In genomic region chr22:37518509-37519267, GRCh38 we compare ENCODE assay signal across 1 cellular context.
TF ChIP-seq lines count a peak whose summit lies in the region.

No MANE protein-coding gene starts in this region.

TF ChIP-seq in HEK293, 187 proteins besides CTCF, POLR2A, EP300 and RAD21 (continued from another document):
- TF ChIP-seq ZNF610 (tag by site-specific recombination; IDR thresholded peaks at IDR 0.05; ENCODE audit: borderline replicate concordance) (no peak), ATF2 (tag by site-specific recombination; IDR thresholded peaks at IDR 0.05; ENCODE audit: low read depth) (no peak), ZNF777 (tag by site-specific recombination; IDR thresholded peaks at IDR 0.05; ENCODE audit: borderline replicate concordance) (peak; percentile 68; the same call in 1 of the 2 replicates), ZNF473 (tag by site-specific recombination; IDR thresholded peaks at IDR 0.05) (no peak), YY2 (tag by site-specific recombination; IDR thresholded peaks at IDR 0.05) (peak; percentile 37; the same call in 1 of the 2 replicates), EGR2 (tag by site-specific recombination; IDR thresholded peaks at IDR 0.05; ENCODE audit: low read depth) (peak; percentile 57), ZNF169 (tag by site-specific recombination; IDR thresholded peaks at IDR 0.05) (no peak), ZBTB17 (tag by site-specific recombination; IDR thresholded peaks at IDR 0.05) (peak; percentile 91), ZNF394 (tag by site-specific recombination; IDR thresholded peaks at IDR 0.05; ENCODE audit: borderline replicate concordance) (no peak), ZFP37 (tag by site-specific recombination; IDR thresholded peaks at IDR 0.05) (no peak), ZNF324 (tag by site-specific recombination; IDR thresholded peaks at IDR 0.05) (no peak), ZNF596 (tag by site-specific recombination; IDR thresholded peaks at IDR 0.05) (no peak), SP2 (tag by site-specific recombination; IDR thresholded peaks at IDR 0.05) (peak; percentile 24), ZNF391 (tag by site-specific recombination; IDR thresholded peaks at IDR 0.05; ENCODE audit: borderline replicate concordance, low read depth) (peak; percentile 57; the same call in 1 of the 2 replicates), ZNF140 (tag by site-specific recombination; IDR thresholded peaks at IDR 0.05) (no peak), ZNF350 (tag by site-specific recombination; IDR thresholded peaks at IDR 0.05) (no peak), PATZ1 (tag by site-specific recombination; IDR thresholded peaks at IDR 0.05) (peak; percentile 32), ZNF146 (tag by site-specific recombination; IDR thresholded peaks at IDR 0.05) (no peak), ZNF624 (tag by site-specific recombination; IDR thresholded peaks at IDR 0.05) (no peak), ZBTB8A (tag by site-specific recombination; IDR thresholded peaks at IDR 0.05) (peak; percentile 75), ZNF280D (tag by site-specific recombination; IDR thresholded peaks at IDR 0.05) (no peak), ZNF157 (tag by site-specific recombination; IDR thresholded peaks at IDR 0.05) (no peak), ZBTB7A (tag by site-specific recombination; IDR thresholded peaks at IDR 0.05; ENCODE audit: low read depth) (0 out of 2 replicates have a peak, but pooled peaks have one; percentile 57), ZNF621 (tag by site-specific recombination; IDR thresholded peaks at IDR 0.05) (no peak), KLF16 (tag by site-specific recombination; IDR thresholded peaks at IDR 0.05) (no peak), ZNF239 (tag by site-specific recombination; IDR thresholded peaks at IDR 0.05) (no peak), ZNF121 (tag by site-specific recombination; IDR thresholded peaks at IDR 0.05) (no peak), KLF7 (tag by site-specific recombination; IDR thresholded peaks at IDR 0.05; ENCODE audit: borderline replicate concordance) (no peak), ZNF248 (tag by site-specific recombination; IDR thresholded peaks at IDR 0.05) (no peak)
- TF ChIP-seq, protein P1, sequence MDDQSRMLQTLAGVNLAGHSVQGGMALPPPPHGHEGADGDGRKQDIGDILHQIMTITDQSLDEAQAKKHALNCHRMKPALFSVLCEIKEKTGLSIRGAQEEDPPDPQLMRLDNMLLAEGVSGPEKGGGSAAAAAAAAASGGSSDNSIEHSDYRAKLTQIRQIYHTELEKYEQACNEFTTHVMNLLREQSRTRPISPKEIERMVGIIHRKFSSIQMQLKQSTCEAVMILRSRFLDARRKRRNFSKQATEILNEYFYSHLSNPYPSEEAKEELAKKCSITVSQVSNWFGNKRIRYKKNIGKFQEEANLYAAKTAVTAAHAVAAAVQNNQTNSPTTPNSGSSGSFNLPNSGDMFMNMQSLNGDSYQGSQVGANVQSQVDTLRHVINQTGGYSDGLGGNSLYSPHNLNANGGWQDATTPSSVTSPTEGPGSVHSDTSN (CRISPR knock-in tag; IDR thresholded peaks at IDR 0.05): peak; percentile 61
- TF ChIP-seq, protein P2, sequence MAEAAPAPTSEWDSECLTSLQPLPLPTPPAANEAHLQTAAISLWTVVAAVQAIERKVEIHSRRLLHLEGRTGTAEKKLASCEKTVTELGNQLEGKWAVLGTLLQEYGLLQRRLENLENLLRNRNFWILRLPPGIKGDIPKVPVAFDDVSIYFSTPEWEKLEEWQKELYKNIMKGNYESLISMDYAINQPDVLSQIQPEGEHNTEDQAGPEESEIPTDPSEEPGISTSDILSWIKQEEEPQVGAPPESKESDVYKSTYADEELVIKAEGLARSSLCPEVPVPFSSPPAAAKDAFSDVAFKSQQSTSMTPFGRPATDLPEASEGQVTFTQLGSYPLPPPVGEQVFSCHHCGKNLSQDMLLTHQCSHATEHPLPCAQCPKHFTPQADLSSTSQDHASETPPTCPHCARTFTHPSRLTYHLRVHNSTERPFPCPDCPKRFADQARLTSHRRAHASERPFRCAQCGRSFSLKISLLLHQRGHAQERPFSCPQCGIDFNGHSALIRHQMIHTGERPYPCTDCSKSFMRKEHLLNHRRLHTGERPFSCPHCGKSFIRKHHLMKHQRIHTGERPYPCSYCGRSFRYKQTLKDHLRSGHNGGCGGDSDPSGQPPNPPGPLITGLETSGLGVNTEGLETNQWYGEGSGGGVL (tag by site-specific recombination; IDR thresholded peaks at IDR 0.05): peak; percentile 65
- TF ChIP-seq, protein P3, sequence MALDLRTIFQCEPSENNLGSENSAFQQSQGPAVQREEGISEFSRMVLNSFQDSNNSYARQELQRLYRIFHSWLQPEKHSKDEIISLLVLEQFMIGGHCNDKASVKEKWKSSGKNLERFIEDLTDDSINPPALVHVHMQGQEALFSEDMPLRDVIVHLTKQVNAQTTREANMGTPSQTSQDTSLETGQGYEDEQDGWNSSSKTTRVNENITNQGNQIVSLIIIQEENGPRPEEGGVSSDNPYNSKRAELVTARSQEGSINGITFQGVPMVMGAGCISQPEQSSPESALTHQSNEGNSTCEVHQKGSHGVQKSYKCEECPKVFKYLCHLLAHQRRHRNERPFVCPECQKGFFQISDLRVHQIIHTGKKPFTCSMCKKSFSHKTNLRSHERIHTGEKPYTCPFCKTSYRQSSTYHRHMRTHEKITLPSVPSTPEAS (tag by site-specific recombination; IDR thresholded peaks at IDR 0.05): no peak
- TF ChIP-seq, protein P4, sequence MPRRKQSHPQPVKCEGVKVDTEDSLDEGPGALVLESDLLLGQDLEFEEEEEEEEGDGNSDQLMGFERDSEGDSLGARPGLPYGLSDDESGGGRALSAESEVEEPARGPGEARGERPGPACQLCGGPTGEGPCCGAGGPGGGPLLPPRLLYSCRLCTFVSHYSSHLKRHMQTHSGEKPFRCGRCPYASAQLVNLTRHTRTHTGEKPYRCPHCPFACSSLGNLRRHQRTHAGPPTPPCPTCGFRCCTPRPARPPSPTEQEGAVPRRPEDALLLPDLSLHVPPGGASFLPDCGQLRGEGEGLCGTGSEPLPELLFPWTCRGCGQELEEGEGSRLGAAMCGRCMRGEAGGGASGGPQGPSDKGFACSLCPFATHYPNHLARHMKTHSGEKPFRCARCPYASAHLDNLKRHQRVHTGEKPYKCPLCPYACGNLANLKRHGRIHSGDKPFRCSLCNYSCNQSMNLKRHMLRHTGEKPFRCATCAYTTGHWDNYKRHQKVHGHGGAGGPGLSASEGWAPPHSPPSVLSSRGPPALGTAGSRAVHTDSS (tag by site-specific recombination; IDR thresholded peaks at IDR 0.05): no peak
